9 cellular contexts compared by ENCODE assay signal in genomic region chr16:2785101-2785991, GRCh38. TPM values are rescaled to one million over a fixed set of nuclear protein-coding genes. Genes with fewer than 3 reads are reported as not detected.
DNase-seq lines count a peak whose midpoint lies in the region; ATAC-seq and TF ChIP-seq lines count a peak whose summit lies in the region.
"Had no signal": no experiment of that assay in that cellular context is flagged by ENCODE, and none has a peak within 500 bp of the region (broad histone marks: within the 10 kb centered on the region; RNA-seq: fewer than 3 reads in every experiment).

No MANE protein-coding gene starts in this region.

- H3K4me3 Mint-ChIP-seq in endothelial cell (ENCODE audit: unreplicated experiment), result no peak overlapping the region

- H3K9me3 ChIP-seq in heart right ventricle, result no peaks in the 10 kb centered on the region
- H3K9me3 ChIP-seq: neutrophil had no signal

- peaks cover 0 to 13% (median 7%) of the 10 kb centered on the region in 9 donors for H3K4me1 ChIP-seq in heart right ventricle

- no peak overlapping the region for H3K27ac Mint-ChIP-seq in endothelial cell (ENCODE audit: unreplicated experiment)

- H3K36me3 Mint-ChIP-seq in endothelial cell (ENCODE audit: low read depth, unreplicated experiment), result no peaks in the 10 kb centered on the region

- 13 to 14% methylated on average over 52 to 79 of the region's 79 CpGs for WGBS in heart right ventricle, 2 donors

- TF ChIP-seq CTCF in HFF-Myc (IDR thresholded peaks at IDR 0.05; ENCODE audit: low read depth, low read length, missing control alignments) (peak; percentile 4), heart right ventricle (IDR thresholded peaks at IDR 0.05) (peak in 1 of 9 donors; percentile 12), endothelial cell (IDR thresholded peaks at IDR 0.05; ENCODE audit: unreplicated experiment) (no peak)

- no peaks in the 10 kb centered on the region for H3K9me3 Mint-ChIP-seq in endothelial cell (ENCODE audit: unreplicated experiment)

- DNase-seq in HFF-Myc (ENCODE audit: extremely low read depth, low read depth) (no peak), heart right ventricle (no peak), endothelial cell (ENCODE audit: low spot score) (no peak), NCI-H524 treated with DMSO at 0.1 percent for 48 hours (lab: John Stamatoyannopoulos, UW) (no peak), ureter (ENCODE audit: low spot score) (no peak)
- DNase-seq in activated CD8-positive, alpha-beta memory T cell treated with anti-CD3 and anti-CD28 coated beads, Interleukin-2, amount 50 U/mL, for 24 hours (ENCODE audit: extremely low read depth), result peak; percentile 20
- DNase-seq in stimulated activated CD8-positive, alpha-beta memory T cell treated with anti-CD3 and anti-CD28 coated beads, Interleukin-12 subunit alpha, Interleukin-12 subunit beta, amount 100 ng/mL, for 4 hours (ENCODE audit: low read depth), result peak; percentile 30

- intact Hi-C loops in heart right ventricle (cut with DNase I), result no loop called here

- H3K4me3 ChIP-seq in HFF-Myc (replicated peaks; ENCODE audit: low read depth, low read length), result no peak overlapping the region
- peak overlapping the region in 9 of 10 donors; percentile 18 to 53 (median 34) for H3K4me3 ChIP-seq in heart right ventricle

- H3K4me1 Mint-ChIP-seq in endothelial cell (ENCODE audit: unreplicated experiment), result no peaks in the 10 kb centered on the region

- H3K27me3 Mint-ChIP-seq in endothelial cell (ENCODE audit: unreplicated experiment), result peaks cover 10% of the 10 kb centered on the region

- H3K27me3 ChIP-seq in heart right ventricle, result peaks cover 7 to 67% (median 53%) of the 10 kb centered on the region in 7 donors

- H3K36me3 ChIP-seq in heart right ventricle, result no peaks in the 10 kb centered on the region
- H3K36me3 ChIP-seq: neutrophil had no signal

- H3K27ac ChIP-seq in heart right ventricle, result peak overlapping the region in 1 of 10 donors; percentile 60
- H3K27ac ChIP-seq: neutrophil had no signal

- ATAC-seq in heart right ventricle (peak in 3 of 8 donors; percentile 8 to 37 (median 33)), GM21786 (IDR thresholded peaks at IDR 0.05; ENCODE audit: unreplicated experiment) (no peak)

RNA-seq across cellular contexts. Expression of gene PRSS33, which starts 2.0 kb away (rescaled TPM):
- total RNA-seq in heart right ventricle, result under 1 TPM in 1 of 10 donors, not detected in 9; 0.60 TPM
- polyA plus RNA-seq in heart right ventricle, result not detected
- not detected for total RNA-seq in endothelial cell (ENCODE audit: unreplicated experiment)
- not detected for total RNA-seq in ureter

RNA-seq across cellular contexts. Expression of gene ELOB, which starts 8.3 kb away (rescaled TPM):
- total RNA-seq in heart right ventricle, result 100 to 1,000 TPM; 248 to 373 (median 323) TPM
- polyA plus RNA-seq in heart right ventricle, result 1,000 to 10,000 TPM in 1 of 2 donors, 100 to 1,000 TPM in 1; 511 to 1,196 TPM
- 195 TPM for total RNA-seq in endothelial cell (ENCODE audit: unreplicated experiment)
- 274 TPM for total RNA-seq in ureter

RNA-seq across cellular contexts. Expression of gene PRSS41, which starts 12.9 kb away (rescaled TPM):
- total RNA-seq in heart right ventricle, result not detected
- not detected for polyA plus RNA-seq in heart right ventricle
- not detected for total RNA-seq in endothelial cell (ENCODE audit: unreplicated experiment)
- not detected for total RNA-seq in ureter

RNA-seq across cellular contexts. Expression of gene PRSS21, which starts 31.7 kb away (rescaled TPM):
- under 1 TPM in 1 of 10 donors, not detected in 9; 0.20 TPM for total RNA-seq in heart right ventricle
- polyA plus RNA-seq in heart right ventricle, result not detected
- total RNA-seq in endothelial cell (ENCODE audit: unreplicated experiment), result not detected
- 1.3 TPM for total RNA-seq in ureter

RNA-seq across cellular contexts. Expression of gene SRRM2, which starts 32.9 kb away (rescaled TPM):
- total RNA-seq in heart right ventricle (100 to 1,000 TPM; 228 to 392 (median 261) TPM), endothelial cell (ENCODE audit: unreplicated experiment) (456 TPM), ureter (669 TPM)
- 1,000 to 10,000 TPM in 1 of 2 donors, 100 to 1,000 TPM in 1; 182 to 1,328 TPM for polyA plus RNA-seq in heart right ventricle

Comparison
In these comparisons a context has a peak if more than half of its experiments do, and no peak if none do; other contexts are left out.
1. DNase-seq: peak in activated CD8-positive, alpha-beta memory T cell treated with anti-CD3 and anti-CD28 coated beads, Interleukin-2, amount 50 U/mL, for 24 hours (single experiment) and stimulated activated CD8-positive, alpha-beta memory T cell treated with anti-CD3 and anti-CD28 coated beads, Interleukin-12 subunit alpha, Interleukin-12 subunit beta, amount 100 ng/mL, for 4 hours (single experiment); none in HFF-Myc (single experiment), heart right ventricle (0 of 2), endothelial cell (single experiment), NCI-H524 treated with DMSO at 0.1 percent for 48 hours (single experiment) and ureter (single experiment).